In the genomic region with DNA sequence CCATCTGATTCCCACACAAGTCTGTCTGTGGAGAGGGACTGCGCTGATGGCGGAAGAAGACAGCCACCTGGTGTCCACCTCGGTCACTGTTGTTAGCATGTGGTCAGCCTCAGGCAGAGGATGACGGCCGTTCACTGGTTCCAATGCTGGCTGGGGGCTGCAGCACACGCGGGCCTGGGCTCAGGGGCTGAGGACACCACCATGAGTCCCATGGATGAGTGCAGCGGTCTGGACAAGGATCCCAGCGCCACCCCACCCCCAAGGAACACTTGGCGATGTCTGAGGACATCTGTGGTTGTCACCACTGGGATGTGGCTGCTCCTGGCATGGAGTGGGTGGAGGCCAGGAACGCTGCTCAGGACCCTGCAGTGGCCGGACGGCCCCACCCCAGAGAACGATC, we compare ENCODE assay signal across 2 cellular contexts.
A peak's percentile ranks its signal among the peaks of the same experiment; 100 is the strongest.
TF ChIP-seq lines count a peak whose summit lies in the region.

No MANE protein-coding gene starts in this region.

TF ChIP-seq in K562, 482 proteins besides CTCF, POLR2A, EP300 and RAD21:
- TF ChIP-seq POLR2G (IDR thresholded peaks at IDR 0.05; ENCODE audit: low read depth, low read length) (0 out of 2 replicates have a peak, but pooled peaks have one; percentile 14), ZNF124 (CRISPR knock-in tag; IDR thresholded peaks at IDR 0.05) (no peak)

TF ChIP-seq in HepG2, 621 proteins besides CTCF, POLR2A, EP300 and RAD21:
- no peak for TF ChIP-seq ZNF383 (CRISPR knock-in tag; IDR thresholded peaks at IDR 0.05; ENCODE audit: borderline replicate concordance)
- TF ChIP-seq, protein P1, sequence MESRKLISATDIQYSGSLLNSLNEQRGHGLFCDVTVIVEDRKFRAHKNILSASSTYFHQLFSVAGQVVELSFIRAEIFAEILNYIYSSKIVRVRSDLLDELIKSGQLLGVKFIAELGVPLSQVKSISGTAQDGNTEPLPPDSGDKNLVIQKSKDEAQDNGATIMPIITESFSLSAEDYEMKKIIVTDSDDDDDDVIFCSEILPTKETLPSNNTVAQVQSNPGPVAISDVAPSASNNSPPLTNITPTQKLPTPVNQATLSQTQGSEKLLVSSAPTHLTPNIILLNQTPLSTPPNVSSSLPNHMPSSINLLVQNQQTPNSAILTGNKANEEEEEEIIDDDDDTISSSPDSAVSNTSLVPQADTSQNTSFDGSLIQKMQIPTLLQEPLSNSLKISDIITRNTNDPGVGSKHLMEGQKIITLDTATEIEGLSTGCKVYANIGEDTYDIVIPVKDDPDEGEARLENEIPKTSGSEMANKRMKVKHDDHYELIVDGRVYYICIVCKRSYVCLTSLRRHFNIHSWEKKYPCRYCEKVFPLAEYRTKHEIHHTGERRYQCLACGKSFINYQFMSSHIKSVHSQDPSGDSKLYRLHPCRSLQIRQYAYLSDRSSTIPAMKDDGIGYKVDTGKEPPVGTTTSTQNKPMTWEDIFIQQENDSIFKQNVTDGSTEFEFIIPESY (CRISPR knock-in tag; IDR thresholded peaks at IDR 0.05): peak; percentile 37
- no peak for TF ChIP-seq ZNF562 (CRISPR knock-in tag; IDR thresholded peaks at IDR 0.05; ENCODE audit: borderline replicate concordance)
- TF ChIP-seq ZNF34 (CRISPR knock-in tag; IDR thresholded peaks at IDR 0.05; ENCODE audit: borderline replicate concordance): no peak
- TF ChIP-seq, protein P2, sequence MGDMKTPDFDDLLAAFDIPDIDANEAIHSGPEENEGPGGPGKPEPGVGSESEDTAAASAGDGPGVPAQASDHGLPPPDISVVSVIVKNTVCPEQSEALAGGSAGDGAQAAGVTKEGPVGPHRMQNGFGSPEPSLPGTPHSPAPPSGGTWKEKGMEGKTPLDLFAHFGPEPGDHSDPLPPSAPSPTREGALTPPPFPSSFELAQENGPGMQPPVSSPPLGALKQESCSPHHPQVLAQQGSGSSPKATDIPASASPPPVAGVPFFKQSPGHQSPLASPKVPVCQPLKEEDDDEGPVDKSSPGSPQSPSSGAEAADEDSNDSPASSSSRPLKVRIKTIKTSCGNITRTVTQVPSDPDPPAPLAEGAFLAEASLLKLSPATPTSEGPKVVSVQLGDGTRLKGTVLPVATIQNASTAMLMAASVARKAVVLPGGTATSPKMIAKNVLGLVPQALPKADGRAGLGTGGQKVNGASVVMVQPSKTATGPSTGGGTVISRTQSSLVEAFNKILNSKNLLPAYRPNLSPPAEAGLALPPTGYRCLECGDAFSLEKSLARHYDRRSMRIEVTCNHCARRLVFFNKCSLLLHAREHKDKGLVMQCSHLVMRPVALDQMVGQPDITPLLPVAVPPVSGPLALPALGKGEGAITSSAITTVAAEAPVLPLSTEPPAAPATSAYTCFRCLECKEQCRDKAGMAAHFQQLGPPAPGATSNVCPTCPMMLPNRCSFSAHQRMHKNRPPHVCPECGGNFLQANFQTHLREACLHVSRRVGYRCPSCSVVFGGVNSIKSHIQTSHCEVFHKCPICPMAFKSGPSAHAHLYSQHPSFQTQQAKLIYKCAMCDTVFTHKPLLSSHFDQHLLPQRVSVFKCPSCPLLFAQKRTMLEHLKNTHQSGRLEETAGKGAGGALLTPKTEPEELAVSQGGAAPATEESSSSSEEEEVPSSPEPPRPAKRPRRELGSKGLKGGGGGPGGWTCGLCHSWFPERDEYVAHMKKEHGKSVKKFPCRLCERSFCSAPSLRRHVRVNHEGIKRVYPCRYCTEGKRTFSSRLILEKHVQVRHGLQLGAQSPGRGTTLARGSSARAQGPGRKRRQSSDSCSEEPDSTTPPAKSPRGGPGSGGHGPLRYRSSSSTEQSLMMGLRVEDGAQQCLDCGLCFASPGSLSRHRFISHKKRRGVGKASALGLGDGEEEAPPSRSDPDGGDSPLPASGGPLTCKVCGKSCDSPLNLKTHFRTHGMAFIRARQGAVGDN (CRISPR knock-in tag; IDR thresholded peaks at IDR 0.05): peak; percentile 9; the same call in 1 of the 2 replicates
- TF ChIP-seq RBFOX2 (IDR thresholded peaks at IDR 0.05; ENCODE audit: low read depth, low read length): 0 out of 2 replicates have a peak, but pooled peaks have one; percentile 19
